In the genomic region with DNA sequence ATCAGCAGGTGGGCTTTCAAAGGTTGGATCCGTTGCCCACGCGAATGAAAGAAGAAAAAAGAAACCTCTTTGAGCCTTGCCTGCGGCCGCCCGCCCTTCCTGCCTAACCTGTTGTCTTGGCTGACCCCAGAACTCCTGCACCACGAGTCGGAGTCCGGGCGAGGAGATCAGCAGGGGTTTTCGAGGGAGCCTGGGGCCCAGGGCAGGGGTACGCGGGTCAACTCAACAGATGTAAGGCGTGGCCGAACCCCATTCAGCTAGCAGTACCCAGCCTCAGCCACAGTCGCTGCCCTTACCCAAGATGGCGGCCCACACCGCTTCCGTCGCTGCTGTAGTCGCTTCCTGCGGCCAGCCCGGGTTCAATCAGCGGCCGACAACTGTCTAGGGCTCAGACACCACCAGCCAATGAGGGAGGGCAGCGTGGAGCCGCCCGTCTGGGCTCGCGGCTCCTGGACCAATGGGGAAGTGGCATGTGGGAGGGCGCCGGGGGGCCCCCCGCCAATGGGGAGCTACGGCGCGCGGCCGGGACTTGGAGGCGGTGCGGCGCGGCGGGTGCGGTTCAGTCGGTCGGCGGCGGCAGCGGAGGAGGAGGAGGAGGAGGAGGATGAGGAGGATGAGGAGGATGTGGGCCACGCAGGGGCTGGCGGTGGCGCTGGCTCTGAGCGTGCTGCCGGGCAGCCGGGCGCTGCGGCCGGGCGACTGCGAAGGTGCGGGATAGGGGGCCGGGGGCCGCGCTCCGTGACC, we compare ENCODE assay signal across 8 cellular contexts. TPM values are rescaled to one million over a fixed set of nuclear protein-coding genes. Genes with fewer than 3 reads are reported as not detected.
DNase-seq lines count a peak whose midpoint lies in the region; ATAC-seq and TF ChIP-seq lines count a peak whose summit lies in the region.

A gene (plus strand): TSS at position 562 of the 744 bp plus-strand sequence. CDS start 52 bp downstream, at position 614.

- CTCF ChIA-PET in PC-9 (lab: Charles Lee) = interaction anchor here (0.6 to 1.1 kb wide), 7 partner anchors 29 to 813 kb away, joined by 3 to 12 read pairs (median 5); no protein-coding TSS in a partner anchor

- H3K79me2 ChIP-seq in PC-9 (ENCODE audit: low read depth) = peaks cover 45% of the 10 kb centered on the region

- peak within 1 kb of the TSS; percentile 82 for H2AFZ ChIP-seq in PC-9

- H3K4me3 ChIP-seq in Jurkat, Clone E6-1 (ENCODE audit: low read length) = peak within 1 kb of the TSS; percentile 94
- H3K4me3 ChIP-seq in PC-9 = peak within 1 kb of the TSS; percentile 91

- TF ChIP-seq CTCF in PC-9 (conservative IDR thresholded peaks at IDR 0.05) = no peak

- H3K27ac ChIP-seq in PC-9 (peak within 1 kb of the TSS; percentile 84), epithelial cell of prostate (peak within 1 kb of the TSS; percentile 69)

- BruUV-seq in PC-9 (replicated peaks; lab: Mats Ljungman, UMichigan) = no TSS peak

- no peaks in the 10 kb centered on the region for H3K9me2 ChIP-seq in PC-9 (ENCODE audit: insufficient read depth)

- H3F3A ChIP-seq in PC-9 (ENCODE audit: insufficient read depth, low read depth) = peaks cover 33% of the 10 kb centered on the region

- no peaks in the 10 kb centered on the region for H3K27me3 ChIP-seq in PC-9 (ENCODE audit: insufficient read depth, low read depth)

- DNase-seq in DMS153 treated with DMSO at 0.1 percent for 48 hours (lab: John Stamatoyannopoulos, UW; ENCODE audit: unreplicated experiment) (peak; percentile 16), PC-9 (peak; percentile 94 to 97), epithelial cell of prostate (ENCODE audit: low read depth, low spot score) (peak; percentile 93), mucosa of gallbladder (ENCODE audit: low spot score) (peak; percentile 98)
- DNase-seq in Jurkat, Clone E6-1 (ENCODE audit: low read depth, low spot score) = peak; percentile 98
- peak; percentile 94 for DNase-seq in activated T-cell treated with anti-CD3 and anti-CD28 coated beads, Interleukin-2, amount 50 U/mL, for 1 hour
- DNase-seq in stimulated activated CD8-positive, alpha-beta memory T cell treated with anti-CD3 and anti-CD28 coated beads, Interleukin-4, amount 100 ng/mL, for 4 hours (ENCODE audit: low read depth in 2 of 2, low spot score in 1 of 2) = peak; percentile 89 to 97

- H3K4me1 ChIP-seq in PC-9 (replicated peaks; ENCODE audit: insufficient read depth) = peaks cover 41% of the 10 kb centered on the region

- no peaks in the 10 kb centered on the region for H3K9me3 ChIP-seq in PC-9 (ENCODE audit: insufficient read depth, low read depth)

- POLR2A ChIA-PET in PC-9 (lab: Charles Lee; ENCODE audit: unreplicated experiment) = interaction anchor here (0.6 to 1.3 kb wide), 18 partner anchors 14 to 1884 kb away, joined by 3 to 17 read pairs (median 5); a partner anchor contains a TSS

- H4K20me1 ChIP-seq in PC-9 (ENCODE audit: insufficient read depth) = no peaks in the 10 kb centered on the region; the same call in 1 of the 2 replicates

- peaks cover 22% of the 10 kb centered on the region for H3K36me3 ChIP-seq in PC-9 (ENCODE audit: low read depth)

- peak; percentile 94 for ATAC-seq in GM21619 (IDR thresholded peaks at IDR 0.05; ENCODE audit: unreplicated experiment)

- intact Hi-C loops in PC-9 (cut with micrococcal nuclease; ENCODE audit: unreplicated experiment) = loop anchor here (1.0 to 5.0 kb wide), 5 partner anchors 413 to 1028 kb away; a partner anchor contains a TSS

- peak within 1 kb of the TSS; percentile 95 for H3K4me2 ChIP-seq in PC-9

RNA-seq across cellular contexts. Expression of the gene that starts here (rescaled TPM):
- polyA plus RNA-seq in Jurkat, Clone E6-1 (2012; ENCODE audit: insufficient read depth, insufficient read length) = 220 TPM
- total RNA-seq in PC-9 (2021) = 75.0 and 79.1 TPM in 2 replicates
- 124 TPM for total RNA-seq in mucosa of gallbladder

Comparison
In these comparisons a context has a peak if more than half of its experiments do, and no peak if none do; other contexts are left out.
1. Peak in every context shown above with its lines: DNase-seq, ATAC-seq, H3K4me3 ChIP-seq and H3K27ac ChIP-seq.
2. DNase-seq: peak in every context shown above with its lines; median percentile 98 in Jurkat, Clone E6-1; 98 in mucosa of gallbladder; 96 in PC-9; 94 in activated T-cell treated with anti-CD3 and anti-CD28 coated beads, Interleukin-2, amount 50 U/mL, for 1 hour; 93 in epithelial cell of prostate; 93 in stimulated activated CD8-positive, alpha-beta memory T cell treated with anti-CD3 and anti-CD28 coated beads, Interleukin-4, amount 100 ng/mL, for 4 hours; 16 in DMS153 treated with DMSO at 0.1 percent for 48 hours.